In genomic region chr4:95428216-95429085, GRCh38 we compare ENCODE assay signal across 25 cellular contexts.
DNase-seq lines count a peak whose midpoint lies in the region; ATAC-seq and TF ChIP-seq lines count a peak whose summit lies in the region.
"Had no signal": no experiment of that assay in that cellular context is flagged by ENCODE, and none has a peak within 500 bp of the region (broad histone marks: within the 10 kb centered on the region; RNA-seq: fewer than 3 reads in every experiment).

No MANE protein-coding gene starts in this region.

- 75% methylated on average over 4 of the region's 4 CpGs for WGBS in prostate gland

- H3K4me1 ChIP-seq in prostate gland (replicated peaks), result no peaks in the 10 kb centered on the region
- H3K4me1 ChIP-seq: lower lobe of right lung had no signal

- H3K9me3 ChIP-seq in prostate gland, result no peaks in the 10 kb centered on the region
- H3K9me3 ChIP-seq: lower lobe of right lung had no signal

- DNase-seq in DMS53 (lab: John Stamatoyannopoulos, UW) (peak; percentile 8), DMS53 treated with DMSO at 0.1 percent for 48 hours (lab: John Stamatoyannopoulos, UW; ENCODE audit: unreplicated experiment) (no peak), retinal pigment epithelial cell (ENCODE audit: low read depth) (peak; percentile 88), RPMI8226 (no peak), prostate gland (ENCODE audit: low spot score) (no peak)
- DNase-seq: 8988T; activated CD4-positive, alpha-beta memory T cell treated with anti-CD3 and anti-CD28 coated beads for 36 hours; activated gamma-delta T cell; cortex of kidney; H7; Kasumi-1; lower lobe of right lung; NCI-H2171 treated with DMSO at 0.1 percent for 48 hours; NCI-H526 treated with DMSO at 0.1 percent for 48 hours; nucleus accumbens; stimulated activated CD4-positive, alpha-beta T cell treated with anti-CD3 and anti-CD28 coated beads, Interleukin-1b, Interleukin-23, amount 100 ng/mL, for 48 hours; SW 1271; T1000 had no signal

- no peak for TF ChIP-seq POLR2A in prostate gland (IDR thresholded peaks at IDR 0.05)

- peak overlapping the region; percentile 15 for H3K27ac ChIP-seq in angular gyrus (ENCODE audit: low read depth, low read length)
- H3K27ac ChIP-seq in layer of hippocampus (ENCODE audit: low read depth, low read length), result peak overlapping the region; percentile 23
- no peak overlapping the region for H3K27ac ChIP-seq in prostate gland
- H3K27ac ChIP-seq: HL-60, lower lobe of right lung, skin epidermis had no signal

- no peaks in the 10 kb centered on the region for H3K36me3 ChIP-seq in prostate gland
- H3K36me3 ChIP-seq: lower lobe of right lung had no signal

- intact Hi-C loops in prostate gland (cut with DNase I), result no loop called here

- TF ChIP-seq CTCF in retinal pigment epithelial cell (conservative IDR thresholded peaks at IDR 0.05; ENCODE audit: low read depth, low read length), result no peak
- no peak for TF ChIP-seq CTCF in prostate gland (IDR thresholded peaks at IDR 0.05)

- H3K27me3 ChIP-seq in layer of hippocampus (ENCODE audit: control insufficient read depth, insufficient read depth, low read length), result no peaks in the 10 kb centered on the region
- H3K27me3 ChIP-seq in prostate gland (replicated peaks; ENCODE audit: insufficient read depth), result no peaks in the 10 kb centered on the region

- H3K4me3 ChIP-seq in retinal pigment epithelial cell (ENCODE audit: low read length), result no peak overlapping the region
- H3K4me3 ChIP-seq in prostate gland, result no peak overlapping the region
- H3K4me3 ChIP-seq: lower lobe of right lung, skin epidermis had no signal

- no peak for ATAC-seq in HG02642 (IDR thresholded peaks at IDR 0.05; ENCODE audit: poor library complexity, unreplicated experiment)
- ATAC-seq: activated CD4-positive, CD25-positive, alpha-beta regulatory T cell treated with anti-CD3 and anti-CD28 coated beads, Interleukin-2, amount 50 U/mL, for 24 hours; HepG2; lower lobe of right lung had no signal

Comparison
In these comparisons a context has a peak if more than half of its experiments do, and no peak if none do; other contexts are left out.
1. DNase-seq: peak in DMS53 (single experiment) and retinal pigment epithelial cell (single experiment); none in DMS53 treated with DMSO at 0.1 percent for 48 hours (single experiment), RPMI8226 (single experiment) and prostate gland (single experiment).
2. H3K27ac ChIP-seq: peak in angular gyrus (single experiment) and layer of hippocampus (single experiment); none in prostate gland (0 of 2).